31 cellular contexts compared by ENCODE assay signal in the genomic region with DNA sequence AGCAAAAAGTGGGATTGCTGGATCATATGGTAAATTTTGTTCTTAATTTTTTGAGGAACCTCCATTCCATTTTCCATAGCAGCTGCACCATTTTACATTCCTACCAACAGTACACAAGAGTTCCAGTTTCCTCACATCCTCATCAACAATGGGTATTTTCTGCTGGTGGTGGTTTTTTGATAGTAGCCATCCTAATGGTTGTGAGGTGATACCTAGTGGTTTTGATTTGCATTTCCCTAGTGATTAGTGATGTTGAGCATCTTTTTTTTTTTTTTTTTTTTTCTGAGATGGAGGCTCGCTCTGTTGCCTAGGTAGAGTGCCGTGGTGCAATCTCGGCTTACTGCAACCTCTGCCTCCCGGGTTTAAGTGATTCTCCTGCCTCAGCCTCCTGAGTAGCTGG.
"Had no signal": no experiment of that assay in that cellular context is flagged by ENCODE, and none has a peak within 500 bp of the region (broad histone marks: within the 10 kb centered on the region; RNA-seq: fewer than 3 reads in every experiment).

No MANE protein-coding gene starts in this region.

- DNase-seq: activated CD4-positive, alpha-beta T cell treated with anti-CD3 and anti-CD28 coated beads for 48 hours; activated CD4-positive, alpha-beta T cell treated with anti-CD3 and anti-CD28 coated beads, Interleukin-2, amount 50 U/mL, for 48 hours; activated CD8-positive, alpha-beta memory T cell treated with anti-CD3 and anti-CD28 coated beads, Interleukin-2, amount 50 U/mL, for 48 hours; activated gamma-delta T cell; activated naive CD4-positive, alpha-beta T cell treated with anti-CD3 and anti-CD28 coated beads, Interleukin-2, amount 10 ng/mL, durations not matched to agents 7 days and 5 days; activated naive CD8-positive, alpha-beta T cell treated with anti-CD3 and anti-CD28 coated beads, Interleukin-2, amount 10 ng/mL, durations not matched to agents 7 days and 5 days; activated T-cell treated with anti-CD3 and anti-CD28 coated beads, Interleukin-2, amount 50 U/mL, for 4 hours; cerebellar nuclear complex; colonic mucosa; dorsolateral prefrontal cortex; foreskin fibroblast; heart right ventricle; lower lobe of right lung; mesendoderm; nucleus accumbens; pancreas; retina; stimulated activated CD4-positive, alpha-beta T cell treated with anti-CD3 and anti-CD28 coated beads, Interleukin-12 subunit alpha, Interleukin-12 subunit beta, amount 100 ng/mL, for 4 hours; stimulated activated CD4-positive, alpha-beta T cell treated with anti-CD3 and anti-CD28 coated beads, Interleukin-4, amount 100 ng/mL, for 1 hour; stimulated activated naive CD8-positive, alpha-beta T cell treated with anti-CD3 and anti-CD28 coated beads, Interleukin-15, amount 100 ng/mL, for 72 hours; substantia nigra; uterus had no signal

- H3K27me3 ChIP-seq: ascending aorta, cardiac muscle cell, colonic mucosa, dorsolateral prefrontal cortex, heart right ventricle, pancreas, uterus had no signal

- H3K27ac Mint-ChIP-seq: activated naive CD4-positive, alpha-beta T cell treated with anti-CD3 and anti-CD28 coated beads, Interleukin-2, amount 10 ng/mL, durations not matched to agents 7 days and 5 days; activated naive CD8-positive, alpha-beta T cell treated with anti-CD3 and anti-CD28 coated beads, Interleukin-2, amount 10 ng/mL, durations not matched to agents 7 days and 5 days; brain; type B pancreatic cell had no signal

- H3K9me3 ChIP-seq: colonic mucosa, pancreas, prostate gland had no signal

- H3K36me3 ChIP-seq: prostate gland, uterus had no signal

- H3K4me1 Mint-ChIP-seq: brain had no signal

- ATAC-seq: activated CD4-positive, CD25-positive, alpha-beta regulatory T cell treated with anti-CD3 and anti-CD28 coated beads, Interleukin-2, amount 50 U/mL, for 24 hours; activated T-cell treated with anti-CD3 and anti-CD28 coated beads, Interleukin-2, amount 50 U/mL, for 4 hours; heart right ventricle; lower lobe of right lung; pancreas; sciatic nerve; stimulated activated naive CD8-positive, alpha-beta T cell treated with anti-CD3 and anti-CD28 coated beads, Interleukin-15, amount 100 ng/mL, for 72 hours had no signal

- H3K4me3 Mint-ChIP-seq: activated naive CD4-positive, alpha-beta T cell treated with anti-CD3 and anti-CD28 coated beads, Interleukin-2, amount 10 ng/mL, durations not matched to agents 7 days and 5 days; activated naive CD8-positive, alpha-beta T cell treated with anti-CD3 and anti-CD28 coated beads, Interleukin-2, amount 10 ng/mL, durations not matched to agents 7 days and 5 days; activated T-cell treated with anti-CD3 and anti-CD28 coated beads, Interleukin-2, amount 50 U/mL, for 4 hours; brain; stimulated activated naive CD8-positive, alpha-beta T cell treated with anti-CD3 and anti-CD28 coated beads, Interleukin-15, amount 100 ng/mL, for 72 hours; type B pancreatic cell had no signal

- H3K4me3 ChIP-seq: ascending aorta, cardiac muscle cell, colonic mucosa, dorsolateral prefrontal cortex, heart right ventricle, lower lobe of right lung, pancreas, prostate gland, skin epidermis, uterus had no signal

- H3K4me1 ChIP-seq: ascending aorta, colonic mucosa, heart right ventricle, lower lobe of right lung, pancreas, prostate gland, uterus had no signal

- H3K27me3 Mint-ChIP-seq: activated naive CD4-positive, alpha-beta T cell treated with anti-CD3 and anti-CD28 coated beads, Interleukin-2, amount 10 ng/mL, durations not matched to agents 7 days and 5 days; activated naive CD8-positive, alpha-beta T cell treated with anti-CD3 and anti-CD28 coated beads, Interleukin-2, amount 10 ng/mL, durations not matched to agents 7 days and 5 days; brain; stimulated activated naive CD8-positive, alpha-beta T cell treated with anti-CD3 and anti-CD28 coated beads, Interleukin-15, amount 100 ng/mL, for 72 hours; type B pancreatic cell had no signal

- H3K27ac ChIP-seq: ascending aorta, cardiac muscle cell, colonic mucosa, dorsolateral prefrontal cortex, heart right ventricle, lower lobe of right lung, pancreas, prostate gland, skin epidermis, uterus, VCaP had no signal

- H3K9me3 Mint-ChIP-seq: activated T-cell treated with anti-CD3 and anti-CD28 coated beads, Interleukin-2, amount 50 U/mL, for 4 hours had no signal
